Comparison of ENCODE assay signal across 18 cellular contexts in the genomic region with DNA sequence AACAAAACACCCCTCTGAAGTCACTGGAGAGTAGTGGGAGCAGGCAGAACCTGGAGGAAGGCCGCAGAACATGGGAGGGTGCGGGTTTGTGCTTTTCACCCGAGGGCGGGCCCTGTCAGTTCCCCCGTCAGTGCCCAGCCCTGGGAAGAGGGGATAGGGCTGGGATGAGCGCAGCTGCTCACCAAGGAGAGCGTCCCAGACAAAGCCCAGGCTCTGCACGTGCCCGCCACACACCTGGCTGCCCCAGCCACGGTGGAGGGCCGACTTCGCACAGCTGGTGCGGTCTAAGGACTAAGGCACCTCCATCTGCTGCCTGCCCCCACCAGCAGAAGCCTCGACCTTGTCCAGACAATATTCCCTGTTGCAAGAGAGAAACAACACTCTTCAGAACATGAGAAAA.
"Had no signal": no experiment of that assay in that cellular context is flagged by ENCODE, and none has a peak within 500 bp of the region (broad histone marks: within the 10 kb centered on the region; RNA-seq: fewer than 3 reads in every experiment).

No MANE protein-coding gene starts in this region.

- ATAC-seq: effector memory CD8-positive, alpha-beta T cell; gastroesophageal sphincter; left colon; left ventricle myocardium superior; mucosa of descending colon had no signal

- H3K4me3 ChIP-seq: esophagus squamous epithelium, gastroesophageal sphincter, hepatocyte, mucosa of descending colon, sigmoid colon, skin epidermis had no signal

- H3K27me3 ChIP-seq: esophagus squamous epithelium, gastroesophageal sphincter, hepatocyte, sigmoid colon had no signal

- H3K4me3 Mint-ChIP-seq: dendritic cell treated with granulocyte-macrophage colony-stimulating factor and Interleukin-4, amounts not matched to agents 40 ng/mL and 50 ng/mL, for 4 days; effector memory CD8-positive, alpha-beta T cell; nephron had no signal

- DNase-seq: effector memory CD8-positive, alpha-beta T cell; esophagus squamous epithelium; foreskin fibroblast; head of caudate nucleus; left colon; left ventricle myocardium superior; mucosa of descending colon; posterior cingulate gyrus; sigmoid colon; stimulated activated CD4-positive, alpha-beta T cell treated with anti-CD3 and anti-CD28 coated beads, Interleukin-12 subunit alpha, Interleukin-12 subunit beta, amount 100 ng/mL, for 4 hours; stimulated activated CD4-positive, alpha-beta T cell treated with anti-CD3 and anti-CD28 coated beads, Interleukin-2, amount 100 ng/mL, for 48 hours; stimulated activated naive CD4-positive, alpha-beta T cell treated with Interleukin-2 at 50 U/mL for 16 hours; trophoblast cell had no signal

- H3K4me2 ChIP-seq: hepatocyte had no signal

- H3K27ac Mint-ChIP-seq: dendritic cell treated with granulocyte-macrophage colony-stimulating factor and Interleukin-4, amounts not matched to agents 40 ng/mL and 50 ng/mL, for 4 days had no signal

- H3K9me3 Mint-ChIP-seq: dendritic cell treated with granulocyte-macrophage colony-stimulating factor and Interleukin-4, amounts not matched to agents 40 ng/mL and 50 ng/mL, for 4 days; effector memory CD8-positive, alpha-beta T cell; nephron had no signal

- H2AFZ ChIP-seq: hepatocyte had no signal

- H3K27me3 Mint-ChIP-seq: dendritic cell treated with granulocyte-macrophage colony-stimulating factor and Interleukin-4, amounts not matched to agents 40 ng/mL and 50 ng/mL, for 4 days; effector memory CD8-positive, alpha-beta T cell had no signal

- H3K9me3 ChIP-seq: esophagus squamous epithelium, gastroesophageal sphincter, mucosa of descending colon, sigmoid colon had no signal

- H3K27ac ChIP-seq: esophagus squamous epithelium, gastroesophageal sphincter, hepatocyte, sigmoid colon had no signal
